ENCODE assay signal across 1 cellular context in genomic region chr12:96219700-96220206, GRCh38.
A peak's percentile ranks its signal among the peaks of the same experiment; 100 is the strongest.
TF ChIP-seq lines count a peak whose summit lies in the region.

No MANE protein-coding gene starts in this region.

TF ChIP-seq in SK-N-SH, 30 proteins besides CTCF, POLR2A, EP300 and RAD21 (continued from another document):
- TF ChIP-seq REST (IDR thresholded peaks at IDR 0.05; ENCODE audit: low read depth, low read length) (no peak), JUND (IDR thresholded peaks at IDR 0.05) (peak; percentile 75), PBX3 (IDR thresholded peaks at IDR 0.05) (peak; percentile 34), NRF1 (IDR thresholded peaks at IDR 0.05; ENCODE audit: low read depth, low read length) (peak; percentile 38; the same call in 1 of the 2 replicates), TAF1 (IDR thresholded peaks at IDR 0.05; ENCODE audit: borderline replicate concordance, low read depth, low read length) (peak; percentile 72; the same call in 1 of the 2 replicates), FOXJ3 (CRISPR knock-in tag; IDR thresholded peaks at IDR 0.05) (no peak), GABPA (IDR thresholded peaks at IDR 0.05; ENCODE audit: low read depth) (no peak), CHD2 (IDR thresholded peaks at IDR 0.05; ENCODE audit: low read length, partially characterized antibody) (no peak), IRF3 (IDR thresholded peaks at IDR 0.05; ENCODE audit: low read depth, low read length) (no peak)
